ENCODE assay signal across 8 cellular contexts in the genomic region with DNA sequence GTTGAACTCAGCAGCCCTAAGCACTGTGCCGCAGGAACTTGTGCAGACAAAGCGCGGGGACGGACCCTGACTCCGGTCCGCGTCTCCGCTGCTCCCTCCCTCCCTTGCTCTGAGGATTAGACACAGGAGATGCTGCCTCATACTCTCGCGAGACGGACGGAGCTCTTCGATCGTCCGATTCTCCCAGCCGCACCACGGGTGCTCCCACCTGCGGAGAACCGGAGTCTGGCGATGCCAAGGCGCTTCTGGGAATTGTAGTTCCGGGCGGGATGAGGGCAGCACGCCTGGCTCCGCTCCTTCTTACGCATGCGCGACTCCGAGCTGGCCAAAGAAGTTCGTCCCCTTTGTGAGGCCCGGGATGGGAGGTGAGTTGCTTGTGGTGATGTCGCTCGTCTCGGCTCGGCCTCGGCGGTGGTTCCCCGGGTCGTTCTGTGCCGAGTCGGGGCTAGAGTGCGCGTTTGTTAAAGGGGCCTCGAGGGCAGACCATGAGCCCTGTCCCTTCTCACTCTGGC. TPM values are rescaled to one million over a fixed set of nuclear protein-coding genes. Genes with fewer than 3 reads are reported as not detected.
DNase-seq lines count a peak whose midpoint lies in the region; ATAC-seq and TF ChIP-seq lines count a peak whose summit lies in the region.
"Not testable (repeated sequence)": the region's sequence is repeated elsewhere in the genome, so short reads cannot be mapped to it uniquely, and the experiment has no call there.

A gene (plus strand): TSS at position 340 of the 512 bp plus-strand sequence. CDS start 578 bp downstream, outside the sequence.

- intact Hi-C loops in tibial artery (cut with DNase I; ENCODE audit: low total_unique reads) = not testable (repeated sequence)

- not testable (repeated sequence) for H3K79me2 ChIP-seq in parathyroid adenoma

- H3K4me3 ChIP-seq in cardiac muscle cell (peak within 1 kb of the TSS; percentile 63), parathyroid adenoma (ENCODE audit: low read depth, low read length) (peak within 1 kb of the TSS; percentile 69), tibial artery (peak within 1 kb of the TSS; percentile 55 to 66)

- DNase-seq in GM13976 (ENCODE audit: low spot score) = peak; percentile 93
- peak; percentile 95 for DNase-seq in NCI-H1436 treated with DMSO at 0.1 percent for 48 hours (lab: John Stamatoyannopoulos, UW)
- peak; percentile 91 for DNase-seq in T follicular helper cell (ENCODE audit: low read depth)
- DNase-seq in activated naive CD8-positive, alpha-beta T cell treated with anti-CD3 and anti-CD28 coated beads, Interleukin-2, amount 50 U/mL, for 24 hours = peak; percentile 98
- peak; percentile 98 to 100 for DNase-seq in cardiac muscle cell (ENCODE audit: low read depth in 1 of 2, low spot score in 1 of 2)
- DNase-seq in tibial artery = peak; percentile 98 to 100

- in situ Hi-C loops in GM13976 (cut with MboI; ENCODE audit: low sequenced_read_pairs, unreplicated experiment) = not testable (repeated sequence)

- H3K4me1 ChIP-seq in cardiac muscle cell (ENCODE audit: low read depth); parathyroid adenoma; tibial artery: not testable (repeated sequence)

- H3K36me3 ChIP-seq in cardiac muscle cell; parathyroid adenoma (ENCODE audit: control insufficient read depth, insufficient read depth, low read length); tibial artery: not testable (repeated sequence)

- H3K4me3 Mint-ChIP-seq in activated naive CD8-positive, alpha-beta T cell treated with anti-CD3 and anti-CD28 coated beads, Interleukin-2, amount 50 U/mL, for 24 hours = peak within 1 kb of the TSS; percentile 88

- not testable (repeated sequence) for H3K27ac ChIP-seq in cardiac muscle cell
- H3K27ac ChIP-seq in parathyroid adenoma (peak within 1 kb of the TSS; percentile 57), tibial artery (peak within 1 kb of the TSS; percentile 54 to 62)

- peak within 1 kb of the TSS; percentile 58 for H3K4me2 ChIP-seq in parathyroid adenoma (ENCODE audit: low read length)

- not testable (repeated sequence) for H3K9ac ChIP-seq in parathyroid adenoma

- peak within 1 kb of the TSS; percentile 92 for H3K27ac Mint-ChIP-seq in activated naive CD8-positive, alpha-beta T cell treated with anti-CD3 and anti-CD28 coated beads, Interleukin-2, amount 50 U/mL, for 24 hours

- TF ChIP-seq CTCF in GM13976 (IDR thresholded peaks at IDR 0.05; ENCODE audit: borderline replicate concordance, control extremely low read depth, extremely low read depth, insufficient read depth, missing control alignments); cardiac muscle cell (IDR thresholded peaks at IDR 0.05; ENCODE audit: low read depth, low read length); parathyroid adenoma (IDR thresholded peaks at IDR 0.05); tibial artery (IDR thresholded peaks at IDR 0.05): not testable (repeated sequence)

- peaks cover 26% of the 10 kb centered on the region for H3K36me3 Mint-ChIP-seq in activated naive CD8-positive, alpha-beta T cell treated with anti-CD3 and anti-CD28 coated beads, Interleukin-2, amount 50 U/mL, for 24 hours (ENCODE audit: low read depth)

- H3K9me3 ChIP-seq in cardiac muscle cell (ENCODE audit: low read depth); parathyroid adenoma (ENCODE audit: control insufficient read depth, low read length); tibial artery: not testable (repeated sequence)

- peak within 1 kb of the TSS; percentile 97 for H2AFZ ChIP-seq in parathyroid adenoma

- H3K27me3 ChIP-seq in cardiac muscle cell; parathyroid adenoma (ENCODE audit: control insufficient read depth, insufficient read depth, low read length); tibial artery: not testable (repeated sequence)

- not testable (repeated sequence) for H3K27me3 Mint-ChIP-seq in activated naive CD8-positive, alpha-beta T cell treated with anti-CD3 and anti-CD28 coated beads, Interleukin-2, amount 50 U/mL, for 24 hours

- peaks cover 16% of the 10 kb centered on the region for H3K4me1 Mint-ChIP-seq in activated naive CD8-positive, alpha-beta T cell treated with anti-CD3 and anti-CD28 coated beads, Interleukin-2, amount 50 U/mL, for 24 hours

- H3K9me3 Mint-ChIP-seq in activated naive CD8-positive, alpha-beta T cell treated with anti-CD3 and anti-CD28 coated beads, Interleukin-2, amount 50 U/mL, for 24 hours = not testable (repeated sequence)

- peak; percentile 98 for ATAC-seq in HG02852 (IDR thresholded peaks at IDR 0.05; ENCODE audit: unreplicated experiment)
- peak; percentile 99 for ATAC-seq in activated naive CD8-positive, alpha-beta T cell treated with anti-CD3 and anti-CD28 coated beads, Interleukin-2, amount 50 U/mL, for 24 hours

RNA-seq across cellular contexts. Expression of the gene that starts here (rescaled TPM):
- total RNA-seq in cardiac muscle cell = 50.9 and 78.7 TPM in 2 replicates
- 26.1 and 46.7 TPM in 2 replicates for polyA plus RNA-seq in cardiac muscle cell
